In the genomic region with DNA sequence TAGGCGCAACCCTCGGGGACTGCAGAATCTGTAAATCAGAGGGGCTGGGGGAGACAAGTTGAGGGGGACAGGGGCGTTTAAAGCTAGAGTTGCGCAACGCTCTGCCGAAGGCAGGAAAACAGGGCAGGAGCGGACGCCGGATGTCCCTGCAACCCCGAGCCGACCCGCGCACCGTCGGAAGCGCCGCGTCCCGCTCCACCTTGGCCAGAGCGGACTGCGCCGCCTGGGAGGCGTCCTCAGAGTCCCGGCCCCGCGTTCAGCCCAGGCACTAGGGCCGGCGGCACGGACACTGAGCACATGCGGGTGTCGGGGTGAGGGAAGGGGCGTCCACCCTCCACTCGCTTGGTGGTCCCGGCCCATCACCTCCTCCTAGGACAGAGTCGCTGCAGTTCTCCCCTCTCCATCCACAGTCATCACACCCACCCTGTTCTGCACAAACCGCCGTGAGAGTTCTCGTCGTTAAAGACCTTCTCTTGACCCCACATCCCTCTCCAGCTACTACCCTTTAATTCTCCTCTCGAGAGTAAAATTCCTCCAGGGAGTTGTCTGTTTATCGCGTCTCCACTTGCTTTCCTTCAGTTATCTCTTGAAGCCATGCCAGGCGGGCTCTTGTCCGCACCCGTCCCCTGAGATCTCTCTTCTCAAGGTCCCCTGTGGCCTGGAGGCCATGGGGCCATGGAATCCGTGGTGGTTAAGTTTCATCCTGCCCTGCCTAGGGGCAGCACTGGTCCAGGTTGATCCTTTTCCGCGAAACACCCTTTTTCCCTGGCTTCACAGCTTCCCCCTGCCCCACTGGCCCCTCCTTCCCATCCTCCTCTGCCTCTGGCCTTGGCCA, we compare ENCODE assay signal across 6 cellular contexts. TPM values are rescaled to one million over a fixed set of nuclear protein-coding genes. Genes with fewer than 3 reads are reported as not detected.
DNase-seq lines count a peak whose midpoint lies in the region; ATAC-seq and TF ChIP-seq lines count a peak whose summit lies in the region.

No MANE protein-coding gene starts in this region.

- peak overlapping the region; percentile 51 for H2AK5ac ChIP-seq in trophoblast cell (ENCODE audit: low read length)

- H2BK120ac ChIP-seq in trophoblast cell (ENCODE audit: insufficient read depth, low read length, poor library complexity): peak overlapping the region; percentile 4

- H4K8ac ChIP-seq in trophoblast cell (ENCODE audit: low read depth, low read length): peak overlapping the region; percentile 18

- peak overlapping the region; percentile 79 for H3K4me2 ChIP-seq in trophoblast cell (ENCODE audit: low read length)

- H2BK5ac ChIP-seq in trophoblast cell (ENCODE audit: low read depth, low read length, poor library complexity): no peak overlapping the region

- H3K9ac ChIP-seq in colonic mucosa (ENCODE audit: low read depth in 2 of 2, low read length in 2 of 2) (peak overlapping the region; percentile 40 to 50), trophoblast cell (ENCODE audit: low read length) (no peak overlapping the region)

- peak overlapping the region; percentile 17 for H3K4ac ChIP-seq in trophoblast cell (ENCODE audit: low read depth, low read length)

- peak overlapping the region; percentile 24 for H4K12ac ChIP-seq in trophoblast cell (ENCODE audit: low read depth, low read length)

- DNase-seq in activated CD8-positive, alpha-beta memory T cell treated with anti-CD3 and anti-CD28 coated beads for 24 hours: peak; percentile 65
- no peak for DNase-seq in activated CD8-positive, alpha-beta memory T cell treated with anti-CD3 and anti-CD28 coated beads, Interleukin-2, amount 50 U/mL, for 4 hours
- DNase-seq in colonic mucosa: no peak
- peak in 1 of 2 donors; percentile 40 for DNase-seq in trophoblast cell
- no peak for DNase-seq in effector CD8-positive, alpha-beta T cell (lab: John Stamatoyannopoulos, UW)

- H3K27me3 ChIP-seq in colonic mucosa: no peaks in the 10 kb centered on the region
- no peaks in the 10 kb centered on the region for H3K27me3 ChIP-seq in trophoblast cell (ENCODE audit: insufficient read depth, low read length)

- peak overlapping the region; percentile 66 for H2AFZ ChIP-seq in trophoblast cell (ENCODE audit: insufficient read depth, low read length, poor library complexity)

- H2BK12ac ChIP-seq in trophoblast cell (ENCODE audit: low read length): peak overlapping the region; percentile 30

- H3K14ac ChIP-seq in trophoblast cell (ENCODE audit: low read length): peak overlapping the region; percentile 60

- peak overlapping the region; percentile 33 for H3K27ac ChIP-seq in colonic mucosa
- peak overlapping the region; percentile 68 for H3K27ac ChIP-seq in trophoblast cell (ENCODE audit: low read depth, low read length)

- no peak for ATAC-seq in HG03521 (IDR thresholded peaks at IDR 0.05; ENCODE audit: unreplicated experiment)

- H3K18ac ChIP-seq in trophoblast cell (ENCODE audit: low read length): peak overlapping the region; percentile 67

- H3K4me3 ChIP-seq in colonic mucosa (peak overlapping the region; percentile 51), trophoblast cell (ENCODE audit: low read depth, low read length) (peak overlapping the region; percentile 65)

- no peaks in the 10 kb centered on the region for H3K9me3 ChIP-seq in colonic mucosa
- no peaks in the 10 kb centered on the region for H3K9me3 ChIP-seq in trophoblast cell (ENCODE audit: insufficient read depth, low read depth, low read length)

- H3K36me3 ChIP-seq in colonic mucosa (no peaks in the 10 kb centered on the region), trophoblast cell (ENCODE audit: control insufficient read depth in 1 of 2, insufficient read depth in 2 of 2, low read length in 2 of 2) (peaks cover 22 to 24% of the 10 kb centered on the region in 2 experiments)

- peaks cover 21% of the 10 kb centered on the region for H3K79me2 ChIP-seq in trophoblast cell (ENCODE audit: control insufficient read depth, insufficient read depth, low read length, poor library complexity)

- WGBS in trophoblast cell (ENCODE audit: extremely low coverage, insufficient coverage, insufficient read length): no CpG with 5 or more reads among the region's 48 CpGs

- peaks cover 42% of the 10 kb centered on the region for H3K79me1 ChIP-seq in trophoblast cell (ENCODE audit: low read length)

- intact Hi-C loops in colonic mucosa (cut with DNase I): loop anchor here (5.0 kb wide), 1 partner anchor 91 kb away; a partner anchor contains a TSS

- H3K23ac ChIP-seq in trophoblast cell (ENCODE audit: low read length): no peak overlapping the region

- H3K4me1 ChIP-seq in colonic mucosa (peaks cover 10% of the 10 kb centered on the region), trophoblast cell (ENCODE audit: control insufficient read depth in 1 of 2, insufficient read depth in 2 of 2, low read length in 2 of 2) (peaks cover 35 to 43% of the 10 kb centered on the region in 2 experiments)

- H4K91ac ChIP-seq in trophoblast cell (ENCODE audit: low read depth, low read length): peak overlapping the region; percentile 53

- no peak for TF ChIP-seq CTCF in colonic mucosa (IDR thresholded peaks at IDR 0.05)

RNA-seq across cellular contexts. Expression of a gene that starts 0.8 kb away (rescaled TPM):
- total RNA-seq in colonic mucosa: 10 to 100 TPM; 19.7 to 44.9 TPM
- 220 and 227 TPM in 2 replicates for polyA plus RNA-seq in trophoblast cell (2013)

RNA-seq across cellular contexts. Expression of a gene that starts 11.4 kb away (rescaled TPM):
- 1 to 10 TPM; 4.1 to 8.9 TPM for total RNA-seq in colonic mucosa
- polyA plus RNA-seq in trophoblast cell (2013): 2.4 and 2.5 TPM in 2 replicates

RNA-seq across cellular contexts. Expression of a gene that starts 18.5 kb away (rescaled TPM):
- total RNA-seq in colonic mucosa: 100 to 1,000 TPM in 1 of 2 donors, 10 to 100 TPM in 1; 84.3 to 134 TPM
- 56.2 and 62.3 TPM in 2 replicates for polyA plus RNA-seq in trophoblast cell (2013)

RNA-seq across cellular contexts. Expression of a gene that starts 24.8 kb away (rescaled TPM):
- total RNA-seq in colonic mucosa: 10 to 100 TPM in 1 of 2 donors, 1 to 10 TPM in 1; 9.3 to 18.8 TPM
- 206 and 211 TPM in 2 replicates for polyA plus RNA-seq in trophoblast cell (2013)

RNA-seq across cellular contexts. Expression of a gene that starts 51.6 kb away (rescaled TPM):
- total RNA-seq in colonic mucosa: 1 to 10 TPM; 3.9 to 5.0 TPM
- 1.7 and 1.9 TPM in 2 replicates for polyA plus RNA-seq in trophoblast cell (2013)
